ENCODE assay signal across 10 cellular contexts in genomic region chr9:135989722-135990467, GRCh38. TPM values are rescaled to one million over a fixed set of nuclear protein-coding genes. Genes with fewer than 3 reads are reported as not detected.
DNase-seq lines count a peak whose midpoint lies in the region; ATAC-seq and TF ChIP-seq lines count a peak whose summit lies in the region.
"Had no signal": no experiment of that assay in that cellular context is flagged by ENCODE, and none has a peak within 500 bp of the region (broad histone marks: within the 10 kb centered on the region; RNA-seq: fewer than 3 reads in every experiment).

No MANE protein-coding gene starts in this region.

- no peak overlapping the region for H4K91ac ChIP-seq in neuronal stem cell (ENCODE audit: low read depth, low read length, poor library complexity)

- H2BK15ac ChIP-seq in neuronal stem cell (ENCODE audit: low read length): peak overlapping the region; percentile 96

- H3K14ac ChIP-seq in neuronal stem cell (ENCODE audit: low read length): peak overlapping the region; percentile 66

- peak overlapping the region; percentile 99 for H2AK5ac ChIP-seq in neuronal stem cell (ENCODE audit: low read depth, low read length)

- CTCF ChIA-PET in CD4-positive, alpha-beta T cell (lab: Charles Lee): no interaction called here

- H3K4me1 ChIP-seq in neuronal stem cell (ENCODE audit: control insufficient read depth in 2 of 2, insufficient read depth in 1 of 2, low read depth in 1 of 2, low read length in 2 of 2): peaks cover 39 to 62% of the 10 kb centered on the region in 2 donors
- H3K4me1 ChIP-seq in thyroid gland: peaks cover 10 to 35% of the 10 kb centered on the region in 2 donors
- H3K4me1 ChIP-seq in sigmoid colon: peaks cover 3 to 45% (median 36%) of the 10 kb centered on the region in 4 donors

- H3K9me3 Mint-ChIP-seq in CD4-positive, alpha-beta T cell: no peaks in the 10 kb centered on the region
- H3K9me3 Mint-ChIP-seq in activated naive CD4-positive, alpha-beta T cell treated with anti-CD3 and anti-CD28 coated beads, Interleukin-2, amount 50 U/mL, for 24 hours: no peaks in the 10 kb centered on the region

- H3K23ac ChIP-seq in neuronal stem cell (ENCODE audit: low read depth, low read length, poor library complexity): peak overlapping the region; percentile 73

- no peaks in the 10 kb centered on the region for H3K9me3 ChIP-seq in CD4-positive, alpha-beta T cell (ENCODE audit: control insufficient read depth, low read length)
- H3K9me3 ChIP-seq in neuronal stem cell (replicated peaks in 1 of 2; ENCODE audit: control insufficient read depth in 2 of 2, insufficient read depth in 1 of 2, low read depth in 1 of 2, low read length in 2 of 2) (no peaks in the 10 kb centered on the region), thyroid gland (no peaks in the 10 kb centered on the region), sigmoid colon (no peaks in the 10 kb centered on the region)

- H3K27me3 ChIP-seq in CD4-positive, alpha-beta T cell (ENCODE audit: control insufficient read depth, insufficient read depth, low read length): no peaks in the 10 kb centered on the region
- H3K27me3 ChIP-seq in neuronal stem cell (ENCODE audit: control insufficient read depth in 3 of 3, insufficient read depth in 3 of 3, low read depth in 1 of 3, low read length in 3 of 3): no peaks in the 10 kb centered on the region
- H3K27me3 ChIP-seq in thyroid gland: no peaks in the 10 kb centered on the region
- peaks cover 4 to 40% (median 32%) of the 10 kb centered on the region in 3 donors for H3K27me3 ChIP-seq in sigmoid colon

- peak overlapping the region; percentile 44 for H3K9ac ChIP-seq in neuronal stem cell (ENCODE audit: low read depth, low read length, poor library complexity)

- intact Hi-C loops in CD4-positive, alpha-beta T cell (cut with DNase I, micrococcal nuclease): no loop called here
- intact Hi-C loops in thyroid gland (cut with DNase I): no loop called here
- intact Hi-C loops in sigmoid colon (cut with DNase I): loop anchor here (10.0 kb wide), 1 partner anchor 125 kb away; the partner anchor contains the start of gene TMEM250

- no peaks in the 10 kb centered on the region for H3K27me3 Mint-ChIP-seq in CD4-positive, alpha-beta T cell
- H3K27me3 Mint-ChIP-seq in activated naive CD4-positive, alpha-beta T cell treated with anti-CD3 and anti-CD28 coated beads, Interleukin-2, amount 50 U/mL, for 24 hours: no peaks in the 10 kb centered on the region

- H2AFZ ChIP-seq in neuronal stem cell (ENCODE audit: low read length): no peak overlapping the region

- H3K36me3 Mint-ChIP-seq in CD4-positive, alpha-beta T cell (ENCODE audit: low read depth): no peaks in the 10 kb centered on the region
- H3K36me3 Mint-ChIP-seq in activated naive CD4-positive, alpha-beta T cell treated with anti-CD3 and anti-CD28 coated beads, Interleukin-2, amount 50 U/mL, for 24 hours: no peaks in the 10 kb centered on the region

- H3K4me3 ChIP-seq in neuronal stem cell (ENCODE audit: low read length in 2 of 2) (no peak overlapping the region), thyroid gland (replicated peaks in 1 of 3) (no peak overlapping the region), sigmoid colon (peak overlapping the region in 1 of 4 donors; percentile 2)

- peak; percentile 12 to 54 (median 32) for DNase-seq in CD4-positive, alpha-beta T cell
- peak; percentile 57 for DNase-seq in NCI-H1694 treated with DMSO at 0.1 percent for 48 hours (lab: John Stamatoyannopoulos, UW)
- DNase-seq in neuronal stem cell (ENCODE audit: low spot score): no peak
- DNase-seq in thyroid gland: no peak
- DNase-seq in sigmoid colon: no peak
- no peak for DNase-seq in islet precursor cell
- DNase-seq: brain microvascular endothelial cell, trophoblast cell had no signal

- peak; percentile 64 for ATAC-seq in CD4-positive, alpha-beta T cell (ENCODE audit: poor library complexity)
- no peak for ATAC-seq in GM18870 (IDR thresholded peaks at IDR 0.05; ENCODE audit: unreplicated experiment)

- no peak for TF ChIP-seq CTCF in CD4-positive, alpha-beta T cell (IDR thresholded peaks at IDR 0.05)
- no peak for TF ChIP-seq CTCF in thyroid gland (IDR thresholded peaks at IDR 0.05)
- TF ChIP-seq CTCF in sigmoid colon (IDR thresholded peaks at IDR 0.05): no peak

- H3K18ac ChIP-seq in neuronal stem cell (ENCODE audit: low read length): peak overlapping the region; percentile 88

- TF ChIP-seq POLR2A in thyroid gland (IDR thresholded peaks at IDR 0.05) (no peak), sigmoid colon (IDR thresholded peaks at IDR 0.05) (no peak)

- H2BK5ac ChIP-seq in neuronal stem cell (ENCODE audit: low read length): peak overlapping the region; percentile 89

- H3K79me1 ChIP-seq in neuronal stem cell (ENCODE audit: low read depth, low read length): no peaks in the 10 kb centered on the region

- no peak for TF ChIP-seq EP300 in sigmoid colon (IDR thresholded peaks at IDR 0.05)

- no peak overlapping the region for H3K4ac ChIP-seq in neuronal stem cell (ENCODE audit: low read length)

- H2BK12ac ChIP-seq in neuronal stem cell (ENCODE audit: low read length): peak overlapping the region; percentile 93

- peak overlapping the region; percentile 25 for H3K4me3 Mint-ChIP-seq in CD4-positive, alpha-beta T cell
- peak overlapping the region; percentile 64 for H3K4me3 Mint-ChIP-seq in activated naive CD4-positive, alpha-beta T cell treated with anti-CD3 and anti-CD28 coated beads, Interleukin-2, amount 50 U/mL, for 24 hours

- H2BK120ac ChIP-seq in neuronal stem cell (ENCODE audit: low read depth, low read length): no peak overlapping the region

- POLR2A ChIA-PET in CD4-positive, alpha-beta T cell (lab: Charles Lee): interaction anchor here (0.8 to 1.5 kb wide), 6 partner anchors 11 to 119 kb away, joined by 3 to 4 read pairs (median 4); partner anchors contain the start of gene CAMSAP1

- whole genome bisulfite sequencing in neuronal stem cell (ENCODE audit: extremely low coverage in 2 of 2, insufficient read length in 2 of 2, insufficient replicate concordance in 1 of 2), 2 donors: no CpG with 5 or more reads among the region's 36 CpGs
- WGBS in thyroid gland, 2 donors: 35 to 51% methylated on average over 16 to 21 of the region's 36 CpGs
- 15 to 38% methylated on average over 36 of the region's 36 CpGs for WGBS in sigmoid colon, 2 donors

- H3K27ac ChIP-seq in CD4-positive, alpha-beta T cell (ENCODE audit: low read depth, low read length): no peak overlapping the region
- peak overlapping the region; percentile 22 for H3K27ac ChIP-seq in neuronal stem cell (replicated peaks; ENCODE audit: low read length)
- H3K27ac ChIP-seq in thyroid gland: no peak overlapping the region
- no peak overlapping the region for H3K27ac ChIP-seq in sigmoid colon
- H3K27ac ChIP-seq: brain microvascular endothelial cell had no signal

- H3K4me1 Mint-ChIP-seq in CD4-positive, alpha-beta T cell (ENCODE audit: low read depth): peaks cover 23% of the 10 kb centered on the region
- peaks cover 13% of the 10 kb centered on the region for H3K4me1 Mint-ChIP-seq in activated naive CD4-positive, alpha-beta T cell treated with anti-CD3 and anti-CD28 coated beads, Interleukin-2, amount 50 U/mL, for 24 hours

- peak overlapping the region; percentile 32 for H4K8ac ChIP-seq in neuronal stem cell (ENCODE audit: low read depth, low read length)

- peak overlapping the region; percentile 47 for H3K27ac Mint-ChIP-seq in CD4-positive, alpha-beta T cell
- H3K27ac Mint-ChIP-seq in activated naive CD4-positive, alpha-beta T cell treated with anti-CD3 and anti-CD28 coated beads, Interleukin-2, amount 50 U/mL, for 24 hours: no peak overlapping the region

- no peaks in the 10 kb centered on the region for H3K36me3 ChIP-seq in neuronal stem cell (replicated peaks in 1 of 2; ENCODE audit: control insufficient read depth in 2 of 2, insufficient read depth in 2 of 2, low read length in 2 of 2)
- H3K36me3 ChIP-seq in thyroid gland: no peaks in the 10 kb centered on the region
- H3K36me3 ChIP-seq in sigmoid colon: no peaks in the 10 kb centered on the region
- H3K36me3 ChIP-seq: brain microvascular endothelial cell had no signal

- H3K4me2 ChIP-seq in neuronal stem cell (ENCODE audit: insufficient read depth, low read length, poor library complexity, severe bottlenecking): no peak overlapping the region

RNA-seq across cellular contexts. Expression of gene UBAC1, which starts 28.7 kb away (rescaled TPM):
- 10 to 100 TPM; 16.4 to 19.6 TPM for total RNA-seq in CD4-positive, alpha-beta T cell
- polyA plus RNA-seq in neuronal stem cell (2013, experiment 1 of 2): 44.5 TPM
- 42.3 TPM for polyA plus RNA-seq in neuronal stem cell (2013, experiment 2 of 2)
- total RNA-seq in thyroid gland (10 to 100 TPM; 37.9 to 56.2 (median 44.2) TPM), sigmoid colon (10 to 100 TPM; 57.4 to 80.9 (median 67.3) TPM)
- polyA plus RNA-seq in sigmoid colon: 10 to 100 TPM; 60.8 to 76.3 (median 71.8) TPM

Comparison
In these comparisons a context has a peak if more than half of its experiments do, and no peak if none do; other contexts are left out.
1. DNase-seq: peak in CD4-positive, alpha-beta T cell (10 of 10) and NCI-H1694 treated with DMSO at 0.1 percent for 48 hours (single experiment); none in neuronal stem cell (single experiment), thyroid gland (0 of 2), sigmoid colon (single experiment) and islet precursor cell (single experiment).